26 cellular contexts compared by ENCODE assay signal in genomic region chr2:101868525-101868924, GRCh38.
"Had no signal": no experiment of that assay in that cellular context is flagged by ENCODE, and none has a peak within 500 bp of the region (broad histone marks: within the 10 kb centered on the region; RNA-seq: fewer than 3 reads in every experiment).

No MANE protein-coding gene starts in this region.

- ATAC-seq: Panc1, Right ventricle myocardium inferior, T-cell had no signal

- H3K27me3 ChIP-seq: brain microvascular endothelial cell, cardiac muscle cell had no signal

- H3K27ac ChIP-seq: brain microvascular endothelial cell, cardiac muscle cell, SK-N-MC had no signal

- H3K4me3 Mint-ChIP-seq: activated B cell treated with CpG ODN at 0.5 μM for 24 hours; activated CD4-positive, alpha-beta memory T cell treated with anti-CD3 and anti-CD28 coated beads, Interleukin-2, amount 10 ng/mL, durations not matched to agents 7 days and 5 days; activated naive CD4-positive, alpha-beta T cell treated with anti-CD3 and anti-CD28 coated beads for 36 hours; T-cell had no signal

- H3K27ac Mint-ChIP-seq: activated B cell treated with CpG ODN at 0.5 μM for 24 hours; activated CD4-positive, alpha-beta memory T cell treated with anti-CD3 and anti-CD28 coated beads, Interleukin-2, amount 10 ng/mL, durations not matched to agents 7 days and 5 days; activated naive CD4-positive, alpha-beta T cell treated with anti-CD3 and anti-CD28 coated beads for 36 hours; T-cell had no signal

- H3K4me1 Mint-ChIP-seq: activated B cell treated with CpG ODN at 0.5 μM for 24 hours, T-cell had no signal

- H3K4me3 ChIP-seq: cardiac muscle cell, SK-N-MC had no signal

- H3K27me3 Mint-ChIP-seq: activated B cell treated with CpG ODN at 0.5 μM for 24 hours; activated CD4-positive, alpha-beta memory T cell treated with anti-CD3 and anti-CD28 coated beads, Interleukin-2, amount 10 ng/mL, durations not matched to agents 7 days and 5 days; T-cell had no signal

- DNase-seq: activated B cell treated with CpG ODN at 0.5 μM for 24 hours; activated CD4-positive, alpha-beta memory T cell treated with anti-CD3 and anti-CD28 coated beads, Interleukin-2, amount 10 ng/mL, durations not matched to agents 7 days and 5 days; activated CD4-positive, alpha-beta T cell treated with anti-CD3 and anti-CD28 coated beads, Interleukin-2, amount 50 U/mL, for 1 hour; activated gamma-delta T cell; activated naive CD4-positive, alpha-beta T cell treated with anti-CD3 and anti-CD28 coated beads for 36 hours; activated T-cell treated with anti-CD3 and anti-CD28 coated beads for 4 hours; amniotic stem cell; brain microvascular endothelial cell; MM.1S; NCI-H1105; NCI-H1436; NCI-H1694 treated with DMSO at 0.1 percent for 48 hours; NCI-H2029 treated with DMSO at 0.1 percent for 48 hours; NCI-H345; NCI-H510A; NCI-H526 treated with DMSO at 0.1 percent for 48 hours; NCI-H82; OCI-M1; RPMI8226; T-cell; T-helper 2 cell; T1000 had no signal

- H3K9me3 Mint-ChIP-seq: activated B cell treated with CpG ODN at 0.5 μM for 24 hours; activated CD4-positive, alpha-beta memory T cell treated with anti-CD3 and anti-CD28 coated beads, Interleukin-2, amount 10 ng/mL, durations not matched to agents 7 days and 5 days; activated naive CD4-positive, alpha-beta T cell treated with anti-CD3 and anti-CD28 coated beads for 36 hours; T-cell had no signal
